ENCODE assay signal across 19 cellular contexts in genomic region chrX:28979876-28980275, GRCh38.
"Had no signal": no experiment of that assay in that cellular context is flagged by ENCODE, and none has a peak within 500 bp of the region (broad histone marks: within the 10 kb centered on the region; RNA-seq: fewer than 3 reads in every experiment).

No MANE protein-coding gene starts in this region.

- H3K27ac ChIP-seq: adrenal gland, body of pancreas, dorsolateral prefrontal cortex, pancreas, right lobe of liver, tibial nerve, uterus had no signal

- H3K27me3 Mint-ChIP-seq: naive B cell; stimulated activated naive CD8-positive, alpha-beta T cell treated with anti-CD3 and anti-CD28 coated beads, Interleukin-15, Interleukin-2, amounts not matched to agents 100 ng/mL and 50 ng/mL, for 24 hours had no signal

- H3K4me1 Mint-ChIP-seq: naive B cell had no signal

- DNase-seq: activated CD4-positive, alpha-beta T cell treated with anti-CD3 and anti-CD28 coated beads, Interleukin-2, amount 50 U/mL, for 48 hours; activated gamma-delta T cell treated with Interleukin-2 at 50 U/mL for 16 hours; adrenal gland; body of pancreas; dorsolateral prefrontal cortex; left cardiac atrium; mesenchymal stem cell; mucosa of descending colon; naive B cell; pancreas; right lobe of liver; small intestine; stimulated activated CD4-positive, alpha-beta T cell treated with anti-CD3 and anti-CD28 coated beads, Interleukin-15, amount 100 ng/mL, for 24 hours; stimulated activated CD4-positive, alpha-beta T cell treated with anti-CD3 and anti-CD28 coated beads, Interleukin-2, amount 100 ng/mL, for 48 hours; uterus had no signal

- H3K9me3 ChIP-seq: adrenal gland, body of pancreas, mucosa of descending colon, pancreas, right lobe of liver, tibial nerve, uterus had no signal

- H3K27me3 ChIP-seq: adrenal gland, body of pancreas, pancreas, right lobe of liver, tibial nerve, uterus had no signal

- H3K4me3 ChIP-seq: adrenal gland, body of pancreas, dorsolateral prefrontal cortex, mucosa of descending colon, pancreas, right lobe of liver, tibial nerve, uterus had no signal

- H3K4me3 Mint-ChIP-seq: naive B cell; stimulated activated naive CD8-positive, alpha-beta T cell treated with anti-CD3 and anti-CD28 coated beads, Interleukin-15, Interleukin-2, amounts not matched to agents 100 ng/mL and 50 ng/mL, for 24 hours had no signal

- ATAC-seq: activated naive CD4-positive, alpha-beta T cell treated with anti-CD3 and anti-CD28 coated beads, Interleukin-2, amount 50 U/mL, for 72 hours; body of pancreas; mucosa of descending colon; pancreas; right lobe of liver had no signal

- H3K4me1 ChIP-seq: adrenal gland, body of pancreas, pancreas, right lobe of liver, tibial nerve, uterus had no signal

- H3K27ac Mint-ChIP-seq: activated naive CD4-positive, alpha-beta T cell treated with anti-CD3 and anti-CD28 coated beads, Interleukin-2, amount 50 U/mL, for 72 hours; naive B cell; stimulated activated naive CD8-positive, alpha-beta T cell treated with anti-CD3 and anti-CD28 coated beads, Interleukin-15, Interleukin-2, amounts not matched to agents 100 ng/mL and 50 ng/mL, for 24 hours had no signal

- FAIRE-seq: islet of Langerhans, pancreas, small intestine had no signal

- H3K36me3 Mint-ChIP-seq: activated naive CD4-positive, alpha-beta T cell treated with anti-CD3 and anti-CD28 coated beads, Interleukin-2, amount 50 U/mL, for 72 hours; naive B cell had no signal

- H3K36me3 ChIP-seq: adrenal gland, pancreas, right lobe of liver, tibial nerve, uterus had no signal
